In genomic region chr3:53815067-53815466, GRCh38 we compare ENCODE assay signal across 1 cellular context.
TF ChIP-seq lines count a peak whose summit lies in the region.

No MANE protein-coding gene starts in this region.

TF ChIP-seq in HepG2, 621 proteins besides CTCF, POLR2A, EP300 and RAD21:
- TF ChIP-seq AGO2 (optimal IDR thresholded peaks at IDR 0.05; ENCODE audit: low read depth, low read length), result peak; percentile 13
- no peak for TF ChIP-seq ZNF670 (CRISPR knock-in tag; IDR thresholded peaks at IDR 0.05; ENCODE audit: borderline replicate concordance)
- peak; percentile 56; the same call in 1 of the 2 replicates for TF ChIP-seq POLR2G (IDR thresholded peaks at IDR 0.05; ENCODE audit: low read depth, low read length)
- no peak for TF ChIP-seq GPN1 (CRISPR knock-in tag; IDR thresholded peaks at IDR 0.05; ENCODE audit: borderline replicate concordance)
- TF ChIP-seq ZKSCAN5 (CRISPR knock-in tag; IDR thresholded peaks at IDR 0.05), result no peak
- 0 out of 2 replicates have a peak, but pooled peaks have one; percentile 22 for TF ChIP-seq ZC3H13 (CRISPR knock-in tag; IDR thresholded peaks at IDR 0.05)
- TF ChIP-seq ZNF18 (CRISPR knock-in tag; IDR thresholded peaks at IDR 0.05; ENCODE audit: insufficient replicate concordance), result no peak
- TF ChIP-seq PAF1 (CRISPR knock-in tag; IDR thresholded peaks at IDR 0.05), result peak; percentile 68; the same call in 1 of the 2 replicates
- TF ChIP-seq MNT (IDR thresholded peaks at IDR 0.05), result no peak
- TF ChIP-seq ATF4 (CRISPR knock-in tag; IDR thresholded peaks at IDR 0.05), result no peak
- no peak for TF ChIP-seq EZH2 (conservative IDR thresholded peaks at IDR 0.05; ENCODE audit: low read depth, low read length)
- no peak for TF ChIP-seq CENPX (CRISPR knock-in tag; IDR thresholded peaks at IDR 0.05)
- no peak for TF ChIP-seq CHD2 (IDR thresholded peaks at IDR 0.05; ENCODE audit: low read depth, low read length)
- no peak for TF ChIP-seq ARNTL (CRISPR knock-in tag; IDR thresholded peaks at IDR 0.05)
- TF ChIP-seq USF2 (IDR thresholded peaks at IDR 0.05; ENCODE audit: low read depth, low read length), result no peak
- TF ChIP-seq USF2 (CRISPR knock-in tag; IDR thresholded peaks at IDR 0.05; ENCODE audit: borderline replicate concordance), result no peak
- TF ChIP-seq MAFK (conservative IDR thresholded peaks at IDR 0.05 in 1 of 2, IDR thresholded peaks at IDR 0.05 in 1 of 2; ENCODE audit: low read length in 2 of 2), result no peak
- TF ChIP-seq REL (CRISPR knock-in tag; conservative IDR thresholded peaks at IDR 0.05), result no peak
- TF ChIP-seq ZNF17 (CRISPR knock-in tag; IDR thresholded peaks at IDR 0.05), result no peak
- TF ChIP-seq CAMTA2 (CRISPR knock-in tag; IDR thresholded peaks at IDR 0.05; ENCODE audit: borderline replicate concordance), result no peak
- 0 out of 2 replicates have a peak, but pooled peaks have one; percentile 19 for TF ChIP-seq POLR2AphosphoS5 (IDR thresholded peaks at IDR 0.05; ENCODE audit: low read depth, low read length)
- peak; percentile 37 for TF ChIP-seq RBM22 (optimal IDR thresholded peaks at IDR 0.05; ENCODE audit: low read length)
- no peak for TF ChIP-seq TFAP4 (IDR thresholded peaks at IDR 0.05; ENCODE audit: borderline replicate concordance, low read depth)
